ENCODE assay signal across 8 cellular contexts in genomic region chr18:55589625-55590291, GRCh38. TPM values are rescaled to one million over a fixed set of nuclear protein-coding genes. Genes with fewer than 3 reads are reported as not detected.
DNase-seq lines count a peak whose midpoint lies in the region; ATAC-seq and TF ChIP-seq lines count a peak whose summit lies in the region.

No MANE protein-coding gene starts in this region.

- H3K27ac ChIP-seq in upper lobe of left lung: peak overlapping the region; percentile 79 to 94 (median 86)

- peak in 3 of 4 donors; percentile 40 to 76 (median 62) for TF ChIP-seq POLR2A in upper lobe of left lung (IDR thresholded peaks at IDR 0.05)

- H3K4me1 ChIP-seq in upper lobe of left lung: peaks cover 0 to 16% (median 4%) of the 10 kb centered on the region in 4 donors

- DNase-seq in NCI-H1417 treated with DMSO at 0.1 percent for 48 hours (lab: John Stamatoyannopoulos, UW): peak; percentile 98
- peak; percentile 13 to 62 for DNase-seq in SW 1271 (lab: John Stamatoyannopoulos, UW)
- peak; percentile 50 to 96 (median 91) for DNase-seq in anterior cingulate cortex (lab: John Stamatoyannopoulos, UW)
- DNase-seq in left ventricle myocardium superior: peak; percentile 97
- DNase-seq in posterior vena cava (ENCODE audit: low spot score): peak; percentile 99
- peak; percentile 95 to 98 for DNase-seq in upper lobe of left lung

- TF ChIP-seq EP300 in upper lobe of left lung (IDR thresholded peaks at IDR 0.05): peak in 1 of 4 donors; percentile 16

- no peaks in the 10 kb centered on the region for H3K9me3 ChIP-seq in upper lobe of left lung

- H3K4me3 ChIP-seq in GM08714 (ENCODE audit: low read length): peak overlapping the region; percentile 56
- peak overlapping the region in 3 of 4 donors; percentile 66 to 76 (median 70) for H3K4me3 ChIP-seq in upper lobe of left lung

- no peaks in the 10 kb centered on the region for H3K36me3 ChIP-seq in upper lobe of left lung

- no peaks in the 10 kb centered on the region for H3K27me3 ChIP-seq in upper lobe of left lung

- ATAC-seq in HG02642 (IDR thresholded peaks at IDR 0.05; ENCODE audit: poor library complexity, unreplicated experiment) (peak; percentile 91), left ventricle myocardium superior (peak; percentile 98), upper lobe of left lung (ENCODE audit: low FRiP score in 2 of 2) (peak; percentile 98)

- TF ChIP-seq CTCF in upper lobe of left lung (IDR thresholded peaks at IDR 0.05): peak in 1 of 6 experiments; percentile 18

- intact Hi-C loops in left ventricle myocardium superior (cut with micrococcal nuclease) (loop anchor here (5.0 to 10.0 kb wide), 2 partner anchors 167 to 265 kb away; no protein-coding TSS in a partner anchor), posterior vena cava (cut with DNase I) (loop anchor here (5.0 to 10.0 kb wide), 2 partner anchors 175 to 182 kb away; no protein-coding TSS in a partner anchor)

- WGBS in upper lobe of left lung, 2 donors: 3 to 7% methylated on average over 17 to 22 of the region's 37 CpGs

RNA-seq across cellular contexts. Expression of gene TCF4, which starts 1.8 kb away (rescaled TPM):
- total RNA-seq in left ventricle myocardium superior (62.8 TPM), posterior vena cava (10 to 100 TPM; 85.5 to 98.7 TPM), upper lobe of left lung (100 to 1,000 TPM in 1 of 6 donors, 10 to 100 TPM in 5; 70.6 to 115 (median 92.4) TPM)

Comparison
In these comparisons a context has a peak if more than half of its experiments do, and no peak if none do; other contexts are left out.
1. Peak in every context shown above with its lines: DNase-seq, ATAC-seq, H3K4me3 ChIP-seq and H3K27ac ChIP-seq.
2. DNase-seq: peak in every context shown above with its lines; median percentile 99 in posterior vena cava; 98 in NCI-H1417 treated with DMSO at 0.1 percent for 48 hours; 97 in left ventricle myocardium superior; 96 in upper lobe of left lung; 91 in anterior cingulate cortex; 38 in SW 1271.